ENCODE assay signal across 19 cellular contexts in the genomic region with DNA sequence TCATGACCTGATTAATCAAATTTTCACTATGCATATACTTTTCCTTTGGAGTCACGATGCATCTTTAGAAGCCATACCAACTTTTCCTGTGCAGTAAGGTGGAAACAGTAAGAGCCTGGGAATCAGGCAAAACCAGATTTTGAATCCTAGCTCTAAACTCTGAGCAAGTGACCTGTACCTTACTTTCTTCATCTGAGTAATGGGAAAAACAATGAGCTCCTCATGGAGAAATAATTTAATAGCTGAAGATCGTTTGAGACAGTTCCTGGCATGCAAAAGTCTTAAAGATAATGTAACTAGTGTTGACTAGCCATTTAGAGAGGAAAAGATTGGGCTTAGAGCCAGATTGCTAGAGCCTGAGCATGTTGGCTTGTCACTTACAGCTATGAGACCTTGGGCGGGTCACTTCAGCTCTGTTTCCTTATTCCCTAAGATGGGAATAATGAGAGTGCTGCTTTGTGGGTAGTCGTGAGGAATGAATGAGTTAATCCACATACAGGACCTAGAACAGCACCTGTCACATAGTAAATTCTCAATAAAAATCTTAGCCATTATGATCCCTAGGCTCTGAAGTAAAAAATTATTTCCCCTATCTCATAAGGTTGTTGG.
"Had no signal": no experiment of that assay in that cellular context is flagged by ENCODE, and none has a peak within 500 bp of the region (broad histone marks: within the 10 kb centered on the region; RNA-seq: fewer than 3 reads in every experiment).

No MANE protein-coding gene starts in this region.

- H3K4me3 Mint-ChIP-seq: immature natural killer cell; natural killer cell; neural crest cell; stimulated activated effector memory CD8-positive, alpha-beta T cell treated with anti-CD3 and anti-CD28 coated beads, Interleukin-12 subunit alpha, Interleukin-12 subunit beta, amount 100 ng/mL, for 72 hours had no signal

- H3K4me3 ChIP-seq: dorsolateral prefrontal cortex, esophagus muscularis mucosa, gastrocnemius medialis, right atrium auricular region, smooth muscle cell, suprapubic skin, thyroid gland, upper lobe of right lung, vagina had no signal

- H3K36me3 ChIP-seq: esophagus muscularis mucosa, gastrocnemius medialis, right atrium auricular region, suprapubic skin, thyroid gland, upper lobe of right lung, vagina had no signal

- ATAC-seq: gastrocnemius medialis; natural killer cell; stimulated activated effector memory CD8-positive, alpha-beta T cell treated with anti-CD3 and anti-CD28 coated beads, Interleukin-12 subunit alpha, Interleukin-12 subunit beta, amount 100 ng/mL, for 72 hours; stimulated activated naive CD8-positive, alpha-beta T cell treated with anti-CD3 and anti-CD28 coated beads, Interleukin-15, Interleukin-2, amounts not matched to agents 100 U/mL and 50 U/mL, for 24 hours; upper lobe of right lung had no signal

- DNase-seq: cortex of kidney; dorsolateral prefrontal cortex; effector CD8-positive, alpha-beta T cell; gastrocnemius medialis; immature natural killer cell; natural killer cell; posterior cingulate gyrus; stimulated activated CD4-positive, alpha-beta T cell treated with anti-CD3 and anti-CD28 coated beads, Interleukin-2, amount 100 ng/mL, for 48 hours; stimulated activated CD8-positive, alpha-beta memory T cell treated with anti-CD3 and anti-CD28 coated beads, Interleukin-4, amount 100 ng/mL, for 48 hours; stimulated activated naive CD8-positive, alpha-beta T cell treated with anti-CD3 and anti-CD28 coated beads, Interleukin-15, Interleukin-2, amounts not matched to agents 100 U/mL and 50 U/mL, for 24 hours; thyroid gland; upper lobe of right lung had no signal

- H3K4me1 Mint-ChIP-seq: immature natural killer cell had no signal

- H3K27ac ChIP-seq: esophagus muscularis mucosa, right atrium auricular region, suprapubic skin, thyroid gland, upper lobe of right lung, vagina had no signal

- H3K9me3 Mint-ChIP-seq: immature natural killer cell; natural killer cell; neural crest cell; stimulated activated effector memory CD8-positive, alpha-beta T cell treated with anti-CD3 and anti-CD28 coated beads, Interleukin-12 subunit alpha, Interleukin-12 subunit beta, amount 100 ng/mL, for 72 hours had no signal

- H3K27ac Mint-ChIP-seq: immature natural killer cell; natural killer cell; stimulated activated effector memory CD8-positive, alpha-beta T cell treated with anti-CD3 and anti-CD28 coated beads, Interleukin-12 subunit alpha, Interleukin-12 subunit beta, amount 100 ng/mL, for 72 hours had no signal

- H3K4me2 ChIP-seq: smooth muscle cell had no signal

- H3K36me3 Mint-ChIP-seq: immature natural killer cell; natural killer cell; stimulated activated effector memory CD8-positive, alpha-beta T cell treated with anti-CD3 and anti-CD28 coated beads, Interleukin-12 subunit alpha, Interleukin-12 subunit beta, amount 100 ng/mL, for 72 hours had no signal

- H3K9me3 ChIP-seq: esophagus muscularis mucosa, gastrocnemius medialis, right atrium auricular region, suprapubic skin, thyroid gland, upper lobe of right lung, vagina had no signal

- H3K4me1 ChIP-seq: right atrium auricular region, suprapubic skin, vagina had no signal

- H3K27me3 ChIP-seq: dorsolateral prefrontal cortex, esophagus muscularis mucosa, gastrocnemius medialis, right atrium auricular region, suprapubic skin, thyroid gland, upper lobe of right lung, vagina had no signal
